19 cellular contexts compared by ENCODE assay signal in the genomic region with DNA sequence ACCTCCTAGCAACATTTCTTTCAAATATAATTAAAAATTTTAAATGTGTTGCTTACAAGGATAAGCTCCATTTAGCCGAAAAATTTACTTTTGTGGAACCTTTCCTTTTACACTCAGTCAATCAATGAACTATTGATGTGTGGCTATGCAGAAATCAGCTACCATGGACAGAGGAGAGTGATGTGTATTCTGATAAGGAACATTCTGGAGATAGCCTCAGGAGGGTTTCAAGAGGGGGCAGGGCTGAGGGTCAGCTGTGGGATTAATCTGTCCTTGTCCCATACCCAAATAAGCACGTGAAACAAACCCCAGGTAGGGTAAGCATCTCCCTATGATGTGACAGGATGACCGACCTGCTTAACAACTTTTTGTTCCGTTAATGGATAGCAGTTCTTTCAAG.
DNase-seq lines count a peak whose midpoint lies in the region; ATAC-seq, FAIRE-seq and TF ChIP-seq lines count a peak whose summit lies in the region.
"Had no signal": no experiment of that assay in that cellular context is flagged by ENCODE, and none has a peak within 500 bp of the region (broad histone marks: within the 10 kb centered on the region; RNA-seq: fewer than 3 reads in every experiment).

No MANE protein-coding gene starts in this region.

- peaks cover 3% of the 10 kb centered on the region for H3K36me3 Mint-ChIP-seq in activated CD4-positive, alpha-beta memory T cell treated with anti-CD3 and anti-CD28 coated beads for 36 hours
- peaks cover 12% of the 10 kb centered on the region for H3K36me3 Mint-ChIP-seq in activated CD4-positive, alpha-beta memory T cell treated with anti-CD3 and anti-CD28 coated beads, Interleukin-2, amount 10 ng/mL, durations not matched to agents 7 days and 5 days (ENCODE audit: low read depth)
- peaks cover 5% of the 10 kb centered on the region for H3K36me3 Mint-ChIP-seq in activated T-helper 17 cell treated with anti-CD3 and anti-CD28 coated beads, Interleukin-2, amount 50 U/mL, for 72 hours (ENCODE audit: low read depth)
- no peaks in the 10 kb centered on the region for H3K36me3 Mint-ChIP-seq in activated CD4-positive, alpha-beta T cell treated with anti-CD3 and anti-CD28 coated beads for 36 hours (ENCODE audit: low read depth)
- H3K36me3 Mint-ChIP-seq: CD4-positive, alpha-beta memory T cell had no signal

- no peaks in the 10 kb centered on the region for H3K27me3 ChIP-seq in keratinocyte (ENCODE audit: control insufficient read depth, extremely low read depth, insufficient read depth, low read length)
- H3K27me3 ChIP-seq: SJCRH30 had no signal

- H3K4me3 Mint-ChIP-seq in activated CD4-positive, alpha-beta memory T cell treated with anti-CD3 and anti-CD28 coated beads for 36 hours, result no peak overlapping the region
- no peak overlapping the region for H3K4me3 Mint-ChIP-seq in activated CD4-positive, alpha-beta memory T cell treated with anti-CD3 and anti-CD28 coated beads, Interleukin-2, amount 10 ng/mL, durations not matched to agents 7 days and 5 days
- peak overlapping the region; percentile 73 for H3K4me3 Mint-ChIP-seq in activated T-helper 17 cell treated with anti-CD3 and anti-CD28 coated beads, Interleukin-2, amount 50 U/mL, for 72 hours
- H3K4me3 Mint-ChIP-seq in stimulated activated naive CD8-positive, alpha-beta T cell treated with anti-CD3 and anti-CD28 coated beads, Interleukin-15, amount 100 ng/mL, for 72 hours, result no peak overlapping the region
- no peak overlapping the region for H3K4me3 Mint-ChIP-seq in activated CD4-positive, alpha-beta T cell treated with anti-CD3 and anti-CD28 coated beads for 36 hours

- dilution Hi-C loops in keratinocyte (cut with MboI; ENCODE audit: extremely low pct_ligation_motif_present, low sequenced_read_pairs), result no loop called here

- H3K4me2 ChIP-seq in keratinocyte (ENCODE audit: control insufficient read depth, extremely low read depth, insufficient read depth, low read depth, low read length), result peak overlapping the region; percentile 50
- H3K4me2 ChIP-seq: PC-9 had no signal

- H3K9ac ChIP-seq in keratinocyte (ENCODE audit: control insufficient read depth, extremely low read depth, insufficient read depth, low read length), result no peak overlapping the region

- H3K79me2 ChIP-seq in keratinocyte (ENCODE audit: control insufficient read depth, insufficient read depth, low read length), result no peaks in the 10 kb centered on the region

- peaks cover 19% of the 10 kb centered on the region for H3K27me3 Mint-ChIP-seq in activated CD4-positive, alpha-beta memory T cell treated with anti-CD3 and anti-CD28 coated beads for 36 hours
- H3K27me3 Mint-ChIP-seq in activated CD4-positive, alpha-beta memory T cell treated with anti-CD3 and anti-CD28 coated beads, Interleukin-2, amount 10 ng/mL, durations not matched to agents 7 days and 5 days, result no peaks in the 10 kb centered on the region
- peaks cover 37% of the 10 kb centered on the region for H3K27me3 Mint-ChIP-seq in activated T-helper 17 cell treated with anti-CD3 and anti-CD28 coated beads, Interleukin-2, amount 50 U/mL, for 72 hours
- peaks cover 40% of the 10 kb centered on the region for H3K27me3 Mint-ChIP-seq in stimulated activated naive CD8-positive, alpha-beta T cell treated with anti-CD3 and anti-CD28 coated beads, Interleukin-15, amount 100 ng/mL, for 72 hours
- H3K27me3 Mint-ChIP-seq in activated CD4-positive, alpha-beta T cell treated with anti-CD3 and anti-CD28 coated beads for 36 hours, result peaks cover 13% of the 10 kb centered on the region

- peaks cover 3% of the 10 kb centered on the region for H3K9me3 Mint-ChIP-seq in activated CD4-positive, alpha-beta memory T cell treated with anti-CD3 and anti-CD28 coated beads for 36 hours
- H3K9me3 Mint-ChIP-seq in activated CD4-positive, alpha-beta memory T cell treated with anti-CD3 and anti-CD28 coated beads, Interleukin-2, amount 10 ng/mL, durations not matched to agents 7 days and 5 days, result peaks cover 12% of the 10 kb centered on the region
- H3K9me3 Mint-ChIP-seq in activated T-helper 17 cell treated with anti-CD3 and anti-CD28 coated beads, Interleukin-2, amount 50 U/mL, for 72 hours, result peaks cover 7% of the 10 kb centered on the region
- peaks cover 0 to 5% of the 10 kb centered on the region in 2 donors for H3K9me3 Mint-ChIP-seq in stimulated activated naive CD8-positive, alpha-beta T cell treated with anti-CD3 and anti-CD28 coated beads, Interleukin-15, amount 100 ng/mL, for 72 hours
- H3K9me3 Mint-ChIP-seq in activated CD4-positive, alpha-beta T cell treated with anti-CD3 and anti-CD28 coated beads for 36 hours (ENCODE audit: low read depth), result peaks cover 6% of the 10 kb centered on the region

- H3K27ac Mint-ChIP-seq in activated CD4-positive, alpha-beta memory T cell treated with anti-CD3 and anti-CD28 coated beads for 36 hours, result peak overlapping the region; percentile 88
- H3K27ac Mint-ChIP-seq in activated CD4-positive, alpha-beta memory T cell treated with anti-CD3 and anti-CD28 coated beads, Interleukin-2, amount 10 ng/mL, durations not matched to agents 7 days and 5 days, result no peak overlapping the region
- peak overlapping the region; percentile 87 for H3K27ac Mint-ChIP-seq in activated T-helper 17 cell treated with anti-CD3 and anti-CD28 coated beads, Interleukin-2, amount 50 U/mL, for 72 hours
- H3K27ac Mint-ChIP-seq in stimulated activated naive CD8-positive, alpha-beta T cell treated with anti-CD3 and anti-CD28 coated beads, Interleukin-15, amount 100 ng/mL, for 72 hours, result no peak overlapping the region
- no peak overlapping the region for H3K27ac Mint-ChIP-seq in activated CD4-positive, alpha-beta T cell treated with anti-CD3 and anti-CD28 coated beads for 36 hours
- H3K27ac Mint-ChIP-seq: CD4-positive, alpha-beta memory T cell had no signal

- DNase-seq in activated CD4-positive, alpha-beta memory T cell treated with anti-CD3 and anti-CD28 coated beads for 36 hours, result no peak
- no peak for DNase-seq in activated CD4-positive, alpha-beta memory T cell treated with anti-CD3 and anti-CD28 coated beads, Interleukin-2, amount 10 ng/mL, durations not matched to agents 7 days and 5 days
- no peak for DNase-seq in keratinocyte (ENCODE audit: low read depth, low spot score)
- no peak for DNase-seq in stimulated activated naive CD8-positive, alpha-beta T cell treated with anti-CD3 and anti-CD28 coated beads, Interleukin-15, amount 100 ng/mL, for 72 hours
- DNase-seq in activated CD4-positive, alpha-beta T cell treated with anti-CD3 and anti-CD28 coated beads for 36 hours, result no peak
- DNase-seq: CD4-positive, alpha-beta memory T cell; DMS153; GF-D8; GOT3; NCI-H1417 treated with DMSO at 0.1 percent for 48 hours; NCI-H187 treated with DMSO at 0.1 percent for 48 hours; NCI-H345; NCI-H524 treated with DMSO at 0.1 percent for 48 hours; PC-9; SJCRH30 had no signal

- H3K4me1 ChIP-seq in keratinocyte (ENCODE audit: control insufficient read depth, extremely low read depth, insufficient read depth, low read length), result peaks cover 32% of the 10 kb centered on the region
- H3K4me1 ChIP-seq: SJCRH30 had no signal

- POLR2A ChIA-PET in activated CD4-positive, alpha-beta memory T cell treated with anti-CD3 and anti-CD28 coated beads for 36 hours (lab: Charles Lee), result interaction anchor here (1.0 to 2.1 kb wide), 6 partner anchors 11 to 449 kb away, joined by 3 to 18 read pairs (median 6); no protein-coding TSS in a partner anchor
- POLR2A ChIA-PET in activated CD4-positive, alpha-beta memory T cell treated with anti-CD3 and anti-CD28 coated beads, Interleukin-2, amount 10 ng/mL, durations not matched to agents 7 days and 5 days (lab: Charles Lee), result interaction anchor here (0.6 to 1.1 kb wide), 6 partner anchors 12 to 1525 kb away, joined by 3 to 5 read pairs (median 3); no protein-coding TSS in a partner anchor
- POLR2A ChIA-PET in activated CD4-positive, alpha-beta T cell treated with anti-CD3 and anti-CD28 coated beads for 36 hours (lab: Charles Lee), result interaction anchor here (0.7 to 1.4 kb wide), 7 partner anchors 17 to 506 kb away, joined by 3 to 5 read pairs (median 4); no protein-coding TSS in a partner anchor

- no peak for TF ChIP-seq CTCF in keratinocyte (optimal IDR thresholded peaks at IDR 0.05 in 1 of 3, IDR thresholded peaks at IDR 0.05 in 1 of 3, conservative IDR thresholded peaks at IDR 0.05 in 1 of 3; ENCODE audit: extremely low read depth in 1 of 3, insufficient read depth in 2 of 3, low read length in 3 of 3)

- no peaks in the 10 kb centered on the region for H3K9me3 ChIP-seq in keratinocyte (ENCODE audit: control insufficient read depth, low read depth, low read length)
- H3K9me3 ChIP-seq: SJCRH30 had no signal

- intact Hi-C loops in activated CD4-positive, alpha-beta memory T cell treated with anti-CD3 and anti-CD28 coated beads for 36 hours (cut with micrococcal nuclease), result loop anchor here (5.0 to 10.0 kb wide), 6 partner anchors 255 to 870 kb away; a partner anchor contains a TSS
- intact Hi-C loops in activated CD4-positive, alpha-beta T cell treated with anti-CD3 and anti-CD28 coated beads for 36 hours (cut with DNase I, micrococcal nuclease), result loop anchor here (5.0 kb wide), 2 partner anchors 160 to 510 kb away; no protein-coding TSS in a partner anchor

- CTCF ChIA-PET in activated CD4-positive, alpha-beta memory T cell treated with anti-CD3 and anti-CD28 coated beads for 36 hours (lab: Charles Lee), result interaction anchor here (1.1 to 2.1 kb wide), 7 partner anchors 10 to 418 kb away, joined by 3 to 8 read pairs (median 5); no protein-coding TSS in a partner anchor
- CTCF ChIA-PET in activated CD4-positive, alpha-beta memory T cell treated with anti-CD3 and anti-CD28 coated beads, Interleukin-2, amount 10 ng/mL, durations not matched to agents 7 days and 5 days (lab: Charles Lee), result interaction anchor here (1.1 kb wide), 2 partner anchors 22 to 124 kb away, joined by 3 to 4 read pairs; no protein-coding TSS in a partner anchor
- CTCF ChIA-PET in activated CD4-positive, alpha-beta T cell treated with anti-CD3 and anti-CD28 coated beads for 36 hours (lab: Charles Lee), result interaction anchor here (0.9 to 2.0 kb wide), 5 partner anchors 10 to 267 kb away, joined by 4 to 10 read pairs (median 6); no protein-coding TSS in a partner anchor

- H3K27ac ChIP-seq in keratinocyte (ENCODE audit: control insufficient read depth, insufficient read depth, low read length), result no peak overlapping the region
- H3K27ac ChIP-seq: PC-9, SJCRH30 had no signal

- no peaks in the 10 kb centered on the region for H4K20me1 ChIP-seq in keratinocyte (ENCODE audit: control insufficient read depth, extremely low read depth, insufficient read depth, low read length)

- no peaks in the 10 kb centered on the region for H3K36me3 ChIP-seq in keratinocyte (ENCODE audit: control insufficient read depth in 2 of 2, extremely low read depth in 1 of 2, insufficient read depth in 2 of 2, low read length in 2 of 2)
- H3K36me3 ChIP-seq: SJCRH30 had no signal

- H2AFZ ChIP-seq in keratinocyte (ENCODE audit: control insufficient read depth, low read length), result no peak overlapping the region
- H2AFZ ChIP-seq: PC-9 had no signal

- no peaks in the 10 kb centered on the region for H3K9me1 ChIP-seq in keratinocyte (ENCODE audit: control insufficient read depth, extremely low read depth, insufficient read depth, low read length)

- ATAC-seq in HG02938 (IDR thresholded peaks at IDR 0.05; ENCODE audit: unreplicated experiment) (peak; percentile 6), HG02981 (IDR thresholded peaks at IDR 0.05; ENCODE audit: unreplicated experiment) (no peak)
- ATAC-seq in activated T-helper 17 cell treated with anti-CD3 and anti-CD28 coated beads, Interleukin-2, amount 50 U/mL, for 72 hours (replicated peaks), result no peak
- ATAC-seq in stimulated activated naive CD8-positive, alpha-beta T cell treated with anti-CD3 and anti-CD28 coated beads, Interleukin-15, amount 100 ng/mL, for 72 hours, result no peak
- ATAC-seq in activated CD4-positive, alpha-beta T cell treated with anti-CD3 and anti-CD28 coated beads for 36 hours, result no peak

- FAIRE-seq in keratinocyte (lab: Jason Lieb, UNC), result no peak
- FAIRE-seq: A204.1 had no signal

- H3K4me1 Mint-ChIP-seq in activated CD4-positive, alpha-beta memory T cell treated with anti-CD3 and anti-CD28 coated beads for 36 hours (ENCODE audit: low read depth), result peaks cover 39% of the 10 kb centered on the region
- H3K4me1 Mint-ChIP-seq in activated CD4-positive, alpha-beta memory T cell treated with anti-CD3 and anti-CD28 coated beads, Interleukin-2, amount 10 ng/mL, durations not matched to agents 7 days and 5 days, result peaks cover 50% of the 10 kb centered on the region
- peaks cover 33% of the 10 kb centered on the region for H3K4me1 Mint-ChIP-seq in activated T-helper 17 cell treated with anti-CD3 and anti-CD28 coated beads, Interleukin-2, amount 50 U/mL, for 72 hours
- H3K4me1 Mint-ChIP-seq in stimulated activated naive CD8-positive, alpha-beta T cell treated with anti-CD3 and anti-CD28 coated beads, Interleukin-15, amount 100 ng/mL, for 72 hours, result peaks cover 26% of the 10 kb centered on the region
- peaks cover 40% of the 10 kb centered on the region for H3K4me1 Mint-ChIP-seq in activated CD4-positive, alpha-beta T cell treated with anti-CD3 and anti-CD28 coated beads for 36 hours

- H3K4me3 ChIP-seq in keratinocyte (ENCODE audit: control insufficient read depth in 2 of 3, extremely low read depth in 1 of 3, insufficient read depth in 2 of 3, low read depth in 1 of 3, low read length in 3 of 3), result no peak overlapping the region
- H3K4me3 ChIP-seq: PC-9, SJCRH30 had no signal

Comparison
In these comparisons a context has a peak if more than half of its experiments do, and no peak if none do; other contexts are left out.
1. H3K27ac Mint-ChIP-seq: peak in activated CD4-positive, alpha-beta memory T cell treated with anti-CD3 and anti-CD28 coated beads for 36 hours (single experiment) and activated T-helper 17 cell treated with anti-CD3 and anti-CD28 coated beads, Interleukin-2, amount 50 U/mL, for 72 hours (single experiment); none in activated CD4-positive, alpha-beta memory T cell treated with anti-CD3 and anti-CD28 coated beads, Interleukin-2, amount 10 ng/mL, durations not matched to agents 7 days and 5 days (single experiment), stimulated activated naive CD8-positive, alpha-beta T cell treated with anti-CD3 and anti-CD28 coated beads, Interleukin-15, amount 100 ng/mL, for 72 hours (0 of 2) and activated CD4-positive, alpha-beta T cell treated with anti-CD3 and anti-CD28 coated beads for 36 hours (single experiment).